ENCODE assay signal across 1 cellular context in genomic region chr4:82899339-82899738, GRCh38.
A peak's percentile ranks its signal among the peaks of the same experiment; 100 is the strongest.
TF ChIP-seq lines count a peak whose summit lies in the region.

No MANE protein-coding gene starts in this region.

TF ChIP-seq in K562, 482 proteins besides CTCF, POLR2A, EP300 and RAD21:
- no peak for TF ChIP-seq NFYB (IDR thresholded peaks at IDR 0.05; ENCODE audit: extremely low read depth, insufficient read length)
- TF ChIP-seq MNT (conservative IDR thresholded peaks at IDR 0.05), result 0 out of 4 replicates have a peak, but pooled peaks of 1 of the 2 experiments have one; percentile 19
- TF ChIP-seq RBFOX2 (IDR thresholded peaks at IDR 0.05; ENCODE audit: low read depth, low read length), result peak; percentile 46; the same call in 1 of the 2 replicates
- peak; percentile 19 for TF ChIP-seq CHD1 (IDR thresholded peaks at IDR 0.05; ENCODE audit: low read length)
- 0 out of 2 replicates have a peak, but pooled peaks have one; percentile 4 for TF ChIP-seq GATAD2B (IDR thresholded peaks at IDR 0.05; ENCODE audit: borderline replicate concordance)
- TF ChIP-seq SAP30 (IDR thresholded peaks at IDR 0.05; ENCODE audit: borderline replicate concordance, insufficient read depth, low read depth, low read length, poor library complexity, severe bottlenecking), result no peak
